ENCODE assay signal across 9 cellular contexts in the genomic region with DNA sequence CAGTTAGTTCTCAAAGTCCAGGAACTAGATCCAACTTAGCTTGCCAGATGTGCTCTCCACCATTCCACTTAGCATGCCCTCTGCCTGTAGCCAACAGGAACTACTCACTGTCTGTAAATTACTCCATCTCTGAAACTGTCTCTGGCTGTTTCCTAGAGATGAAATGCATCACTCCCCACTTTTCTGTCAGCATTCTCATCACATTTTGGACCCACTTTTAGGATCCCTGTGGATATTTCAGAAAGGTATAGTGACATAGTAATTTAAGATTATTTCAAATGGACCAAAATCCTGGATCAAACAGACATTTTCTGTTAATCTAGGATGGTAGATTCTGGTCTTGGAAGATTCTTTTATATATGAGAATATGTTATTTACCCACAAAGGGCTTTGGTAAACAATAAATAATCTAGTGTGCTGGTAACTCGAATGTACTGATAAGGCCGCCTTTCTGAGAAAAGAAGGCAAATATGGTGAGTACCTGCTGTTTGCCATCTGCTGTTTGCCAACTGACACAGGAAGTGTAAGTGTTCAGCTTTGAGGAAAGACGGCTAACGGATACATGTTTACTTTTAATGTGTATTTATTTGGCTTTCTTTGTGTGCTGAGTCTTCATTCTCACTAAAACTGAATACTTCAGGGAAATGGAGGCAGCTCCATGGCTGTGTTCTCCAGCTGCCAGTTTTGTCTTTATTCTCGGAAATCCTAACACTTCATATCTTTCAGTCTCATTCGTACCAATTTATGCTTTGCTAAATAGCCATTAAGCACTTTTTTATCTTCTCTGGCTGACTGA.
A peak's percentile ranks its signal among the peaks of the same experiment; 100 is the strongest.
DNase-seq lines count a peak whose midpoint lies in the region; ATAC-seq and TF ChIP-seq lines count a peak whose summit lies in the region.
"Had no signal": no experiment of that assay in that cellular context is flagged by ENCODE, and none has a peak within 500 bp of the region (broad histone marks: within the 10 kb centered on the region; RNA-seq: fewer than 3 reads in every experiment).

No MANE protein-coding gene starts in this region.

- peak; percentile 70 for ATAC-seq in SK-N-SH treated with all-trans-retinoic acid at 6 μM for 48 hours
- ATAC-seq in naive thymus-derived CD4-positive, alpha-beta T cell = no peak

- H3K36me3 Mint-ChIP-seq in activated naive CD8-positive, alpha-beta T cell treated with anti-CD3 and anti-CD28 coated beads for 36 hours = no peaks in the 10 kb centered on the region
- H3K36me3 Mint-ChIP-seq in endothelial cell (ENCODE audit: low read depth, unreplicated experiment) = no peaks in the 10 kb centered on the region
- no peaks in the 10 kb centered on the region for H3K36me3 Mint-ChIP-seq in naive thymus-derived CD4-positive, alpha-beta T cell

- H3K27ac Mint-ChIP-seq in activated naive CD8-positive, alpha-beta T cell treated with anti-CD3 and anti-CD28 coated beads for 36 hours = no peak overlapping the region
- H3K27ac Mint-ChIP-seq in endothelial cell (ENCODE audit: unreplicated experiment) = no peak overlapping the region
- H3K27ac Mint-ChIP-seq in naive thymus-derived CD4-positive, alpha-beta T cell = no peak overlapping the region

- POLR2A ChIA-PET in naive thymus-derived CD4-positive, alpha-beta T cell (lab: Charles Lee) = no interaction called here

- no peaks in the 10 kb centered on the region for H3K4me1 ChIP-seq in naive thymus-derived CD4-positive, alpha-beta T cell (ENCODE audit: control insufficient read depth in 2 of 2, insufficient read depth in 2 of 2, low read length in 2 of 2)

- H3K27ac ChIP-seq in KOPT-K1 (ENCODE audit: low read depth, low read length, poor library complexity, severe bottlenecking) = peak overlapping the region; percentile 45
- no peak overlapping the region for H3K27ac ChIP-seq in naive thymus-derived CD4-positive, alpha-beta T cell (ENCODE audit: low read depth, low read length)
- H3K27ac ChIP-seq: stomach had no signal

- TF ChIP-seq CTCF in endothelial cell (IDR thresholded peaks at IDR 0.05; ENCODE audit: unreplicated experiment) = no peak

- no peaks in the 10 kb centered on the region for H3K36me3 ChIP-seq in KOPT-K1 (ENCODE audit: insufficient read depth, low read length)
- H3K36me3 ChIP-seq in naive thymus-derived CD4-positive, alpha-beta T cell (ENCODE audit: control insufficient read depth in 2 of 3, insufficient read depth in 3 of 3, low read length in 3 of 3) = no peaks in the 10 kb centered on the region
- H3K36me3 ChIP-seq: stomach had no signal

- peaks cover 3% of the 10 kb centered on the region for H3K9me3 ChIP-seq in KOPT-K1 (ENCODE audit: insufficient read depth, low read length, poor library complexity, severe bottlenecking)
- no peaks in the 10 kb centered on the region for H3K9me3 ChIP-seq in naive thymus-derived CD4-positive, alpha-beta T cell (ENCODE audit: control insufficient read depth in 2 of 3, low read length in 3 of 3)
- H3K9me3 ChIP-seq: stomach had no signal

- H3K27me3 ChIP-seq in naive thymus-derived CD4-positive, alpha-beta T cell (ENCODE audit: control insufficient read depth in 2 of 2, insufficient read depth in 2 of 2, low read length in 2 of 2) = no peaks in the 10 kb centered on the region
- H3K27me3 ChIP-seq: stomach had no signal

- H3K4me1 Mint-ChIP-seq in activated naive CD8-positive, alpha-beta T cell treated with anti-CD3 and anti-CD28 coated beads for 36 hours = no peaks in the 10 kb centered on the region
- H3K4me1 Mint-ChIP-seq in endothelial cell (ENCODE audit: unreplicated experiment) = peaks cover 15% of the 10 kb centered on the region
- no peaks in the 10 kb centered on the region for H3K4me1 Mint-ChIP-seq in naive thymus-derived CD4-positive, alpha-beta T cell

- DNase-seq in DMS 273 (lab: John Stamatoyannopoulos, UW; ENCODE audit: unreplicated experiment) = peak; percentile 60
- peak; percentile 33 for DNase-seq in iris pigment epithelial cell (ENCODE audit: low read depth)
- DNase-seq in activated naive CD8-positive, alpha-beta T cell treated with anti-CD3 and anti-CD28 coated beads for 36 hours = no peak
- no peak for DNase-seq in endothelial cell (ENCODE audit: low spot score)
- no peak for DNase-seq in central memory CD4-positive, alpha-beta T cell
- no peak for DNase-seq in naive thymus-derived CD4-positive, alpha-beta T cell
- DNase-seq: stomach had no signal

- no peak overlapping the region for H3K4me3 ChIP-seq in naive thymus-derived CD4-positive, alpha-beta T cell (ENCODE audit: low read length)
- H3K4me3 ChIP-seq: stomach had no signal

- CTCF ChIA-PET in naive thymus-derived CD4-positive, alpha-beta T cell (lab: Charles Lee) = no interaction called here

- no peaks in the 10 kb centered on the region for H3K9me3 Mint-ChIP-seq in activated naive CD8-positive, alpha-beta T cell treated with anti-CD3 and anti-CD28 coated beads for 36 hours
- no peaks in the 10 kb centered on the region for H3K9me3 Mint-ChIP-seq in endothelial cell (ENCODE audit: unreplicated experiment)
- no peaks in the 10 kb centered on the region for H3K9me3 Mint-ChIP-seq in naive thymus-derived CD4-positive, alpha-beta T cell

- H3K4me3 Mint-ChIP-seq in activated naive CD8-positive, alpha-beta T cell treated with anti-CD3 and anti-CD28 coated beads for 36 hours = no peak overlapping the region
- no peak overlapping the region for H3K4me3 Mint-ChIP-seq in endothelial cell (ENCODE audit: unreplicated experiment)
- H3K4me3 Mint-ChIP-seq in naive thymus-derived CD4-positive, alpha-beta T cell = no peak overlapping the region

- intact Hi-C loops in naive thymus-derived CD4-positive, alpha-beta T cell (cut with micrococcal nuclease) = no loop called here

- peaks cover 16% of the 10 kb centered on the region for H3K27me3 Mint-ChIP-seq in activated naive CD8-positive, alpha-beta T cell treated with anti-CD3 and anti-CD28 coated beads for 36 hours
- H3K27me3 Mint-ChIP-seq in endothelial cell (ENCODE audit: unreplicated experiment) = no peaks in the 10 kb centered on the region
- H3K27me3 Mint-ChIP-seq in naive thymus-derived CD4-positive, alpha-beta T cell = peaks cover 3 to 29% (median 19%) of the 10 kb centered on the region in 5 donors

TF ChIP-seq in SK-N-SH treated with all-trans-retinoic acid at 6 μM for 48 hours, 23 proteins besides CTCF, POLR2A, EP300 and RAD21:
- no peak for TF ChIP-seq ESRRG (CRISPR knock-in tag; IDR thresholded peaks at IDR 0.05)
- TF ChIP-seq PPARA (CRISPR knock-in tag; IDR thresholded peaks at IDR 0.05; ENCODE audit: borderline replicate concordance) = no peak
- TF ChIP-seq ARNTL (CRISPR knock-in tag; IDR thresholded peaks at IDR 0.05; ENCODE audit: borderline replicate concordance, low read depth) = no peak
- TF ChIP-seq, protein P1, sequence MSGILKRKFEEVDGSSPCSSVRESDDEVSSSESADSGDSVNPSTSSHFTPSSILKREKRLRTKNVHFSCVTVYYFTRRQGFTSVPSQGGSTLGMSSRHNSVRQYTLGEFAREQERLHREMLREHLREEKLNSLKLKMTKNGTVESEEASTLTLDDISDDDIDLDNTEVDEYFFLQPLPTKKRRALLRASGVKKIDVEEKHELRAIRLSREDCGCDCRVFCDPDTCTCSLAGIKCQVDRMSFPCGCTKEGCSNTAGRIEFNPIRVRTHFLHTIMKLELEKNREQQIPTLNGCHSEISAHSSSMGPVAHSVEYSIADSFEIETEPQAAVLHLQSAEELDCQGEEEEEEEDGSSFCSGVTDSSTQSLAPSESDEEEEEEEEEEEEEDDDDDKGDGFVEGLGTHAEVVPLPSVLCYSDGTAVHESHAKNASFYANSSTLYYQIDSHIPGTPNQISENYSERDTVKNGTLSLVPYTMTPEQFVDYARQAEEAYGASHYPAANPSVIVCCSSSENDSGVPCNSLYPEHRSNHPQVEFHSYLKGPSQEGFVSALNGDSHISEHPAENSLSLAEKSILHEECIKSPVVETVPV (CRISPR knock-in tag; IDR thresholded peaks at IDR 0.05) = no peak
- no peak for TF ChIP-seq TOX (CRISPR knock-in tag; IDR thresholded peaks at IDR 0.05; ENCODE audit: borderline replicate concordance)
- TF ChIP-seq ZC3H10 (CRISPR knock-in tag; IDR thresholded peaks at IDR 0.05) = no peak
- TF ChIP-seq BACH2 (CRISPR knock-in tag; IDR thresholded peaks at IDR 0.05; ENCODE audit: borderline replicate concordance) = no peak
- TF ChIP-seq ZFP30 (CRISPR knock-in tag; IDR thresholded peaks at IDR 0.05) = no peak
- no peak for TF ChIP-seq ZFP3 (CRISPR knock-in tag; IDR thresholded peaks at IDR 0.05)
- TF ChIP-seq SNAI2 (CRISPR knock-in tag; IDR thresholded peaks at IDR 0.05) = no peak
- TF ChIP-seq TCF4 (CRISPR knock-in tag; IDR thresholded peaks at IDR 0.05; ENCODE audit: borderline replicate concordance) = no peak
- TF ChIP-seq RARB (CRISPR knock-in tag; IDR thresholded peaks at IDR 0.05) = no peak

Comparison
In these comparisons a context has a peak if more than half of its experiments do, and no peak if none do; other contexts are left out.
1. DNase-seq: peak in DMS 273 (single experiment) and iris pigment epithelial cell (single experiment); none in activated naive CD8-positive, alpha-beta T cell treated with anti-CD3 and anti-CD28 coated beads for 36 hours (single experiment), endothelial cell (single experiment), central memory CD4-positive, alpha-beta T cell (single experiment) and naive thymus-derived CD4-positive, alpha-beta T cell (0 of 9).